ENCODE assay signal across 14 cellular contexts in genomic region chr3:165903885-165904284, GRCh38.
A peak's percentile ranks its signal among the peaks of the same experiment; 100 is the strongest.
DNase-seq lines count a peak whose midpoint lies in the region; ATAC-seq, FAIRE-seq and TF ChIP-seq lines count a peak whose summit lies in the region.
"Had no signal": no experiment of that assay in that cellular context is flagged by ENCODE, and none has a peak within 500 bp of the region (broad histone marks: within the 10 kb centered on the region; RNA-seq: fewer than 3 reads in every experiment).

No MANE protein-coding gene starts in this region.

- peak; percentile 42 for DNase-seq in HS-27A (ENCODE audit: low read depth)
- DNase-seq in PC-3: peak; percentile 40
- DNase-seq in fibroblast of lung (ENCODE audit: low read depth in 2 of 2): peak; percentile 3 to 8
- peak; percentile 16 for DNase-seq in renal cortical epithelial cell (ENCODE audit: low read depth)
- DNase-seq in Kasumi-1 (lab: John Stamatoyannopoulos, UW): no peak
- DNase-seq in urothelium cell line (ENCODE audit: low spot score): no peak
- DNase-seq in NCI-H446 treated with DMSO at 0.1 percent for 48 hours (lab: John Stamatoyannopoulos, UW): no peak
- DNase-seq: CD8-positive, alpha-beta T cell; GOT3; NCI-H146; NCI-H2081 treated with DMSO at 0.1 percent for 48 hours; NCI-H2227 treated with DMSO at 0.1 percent for 48 hours; NCI-H69; T-cell had no signal

- BruUV-seq in PC-3 (replicated peaks; lab: Mats Ljungman, UMichigan): no TSS peak

- H3K79me2 ChIP-seq in PC-3 (ENCODE audit: low read length) (no peaks in the 10 kb centered on the region), fibroblast of lung (ENCODE audit: control insufficient read depth, insufficient read depth, low read length) (no peaks in the 10 kb centered on the region)

- no peaks in the 10 kb centered on the region for H3K9me2 ChIP-seq in PC-3 (replicated peaks; ENCODE audit: low read length)

- no peak for FAIRE-seq in urothelium cell line (lab: Jason Lieb, UNC)

- H3K9me3 ChIP-seq in PC-3 (ENCODE audit: low read length) (no peaks in the 10 kb centered on the region), fibroblast of lung (ENCODE audit: control insufficient read depth, insufficient read depth, low read depth, low read length) (no peaks in the 10 kb centered on the region)

- H3K4me1 ChIP-seq in PC-3 (ENCODE audit: insufficient read depth, low read length) (no peaks in the 10 kb centered on the region), fibroblast of lung (ENCODE audit: control insufficient read depth, extremely low read depth, insufficient read depth, low read length) (no peaks in the 10 kb centered on the region)

- H4K20me1 ChIP-seq in PC-3 (ENCODE audit: low read length) (no peaks in the 10 kb centered on the region), fibroblast of lung (ENCODE audit: control insufficient read depth, extremely low read depth, insufficient read depth, low read length) (no peaks in the 10 kb centered on the region)

- no peak overlapping the region for H3K27ac ChIP-seq in PC-3 (ENCODE audit: low read length)
- no peak overlapping the region for H3K27ac ChIP-seq in fibroblast of lung (ENCODE audit: insufficient read depth, low read length)

- no peaks in the 10 kb centered on the region for H3K27me3 ChIP-seq in PC-3 (ENCODE audit: low read length)
- H3K27me3 ChIP-seq in fibroblast of lung (ENCODE audit: control insufficient read depth, insufficient read depth, low read length): no peaks in the 10 kb centered on the region

- no peaks in the 10 kb centered on the region for H3K36me3 ChIP-seq in PC-3 (ENCODE audit: low read depth, low read length)
- H3K36me3 ChIP-seq in fibroblast of lung (ENCODE audit: control insufficient read depth, insufficient read depth, low read length): no peaks in the 10 kb centered on the region

- no peak for TF ChIP-seq CTCF in PC-3 (conservative IDR thresholded peaks at IDR 0.05; ENCODE audit: low read depth, low read length)
- no peak for TF ChIP-seq CTCF in fibroblast of lung (conservative IDR thresholded peaks at IDR 0.05 in 1 of 2, IDR thresholded peaks at IDR 0.05 in 1 of 2; ENCODE audit: low read depth in 1 of 2, low read length in 2 of 2)

- no peak for ATAC-seq in PC-3
- ATAC-seq: CD8-positive, alpha-beta T cell; T-cell had no signal

- H2AFZ ChIP-seq in PC-3 (ENCODE audit: low read length) (no peak overlapping the region), fibroblast of lung (ENCODE audit: low read length) (no peak overlapping the region)

- H3K4me2 ChIP-seq in PC-3 (ENCODE audit: low read length) (no peak overlapping the region), fibroblast of lung (ENCODE audit: extremely low read depth, insufficient read depth, low read length) (no peak overlapping the region)

- CTCF ChIA-PET in PC-3 (lab: Charles Lee): no interaction called here

- H3F3A ChIP-seq in PC-3 (ENCODE audit: low read length, unreplicated experiment): no peaks in the 10 kb centered on the region

- H3K4me3 ChIP-seq in PC-3 (ENCODE audit: low read length) (no peak overlapping the region), fibroblast of lung (replicated peaks in 1 of 4; ENCODE audit: control extremely low read depth in 1 of 4, insufficient read depth in 1 of 4, low read depth in 3 of 4, low read length in 4 of 4) (no peak overlapping the region)

- POLR2A ChIA-PET in PC-3 (lab: Charles Lee; ENCODE audit: unreplicated experiment): no interaction called here

- intact Hi-C loops in PC-3 (cut with micrococcal nuclease): no loop called here

- no peak overlapping the region for H3K9ac ChIP-seq in PC-3 (ENCODE audit: low read length)
- H3K9ac ChIP-seq in fibroblast of lung (ENCODE audit: insufficient read depth, low read length): no peak overlapping the region

Comparison
In these comparisons a context has a peak if more than half of its experiments do, and no peak if none do; other contexts are left out.
1. DNase-seq: peak in HS-27A (single experiment), PC-3 (single experiment), fibroblast of lung (2 of 2) and renal cortical epithelial cell (single experiment); none in Kasumi-1 (0 of 2), urothelium cell line (single experiment) and NCI-H446 treated with DMSO at 0.1 percent for 48 hours (single experiment).